In genomic region chr6:137107767-137108105, GRCh38 we compare ENCODE assay signal across 1 cellular context.
TF ChIP-seq lines count a peak whose summit lies in the region.

No MANE protein-coding gene starts in this region.

TF ChIP-seq in GM12878, 131 proteins besides CTCF, POLR2A, EP300 and RAD21 (continued from another document):
- TF ChIP-seq, protein P1, sequence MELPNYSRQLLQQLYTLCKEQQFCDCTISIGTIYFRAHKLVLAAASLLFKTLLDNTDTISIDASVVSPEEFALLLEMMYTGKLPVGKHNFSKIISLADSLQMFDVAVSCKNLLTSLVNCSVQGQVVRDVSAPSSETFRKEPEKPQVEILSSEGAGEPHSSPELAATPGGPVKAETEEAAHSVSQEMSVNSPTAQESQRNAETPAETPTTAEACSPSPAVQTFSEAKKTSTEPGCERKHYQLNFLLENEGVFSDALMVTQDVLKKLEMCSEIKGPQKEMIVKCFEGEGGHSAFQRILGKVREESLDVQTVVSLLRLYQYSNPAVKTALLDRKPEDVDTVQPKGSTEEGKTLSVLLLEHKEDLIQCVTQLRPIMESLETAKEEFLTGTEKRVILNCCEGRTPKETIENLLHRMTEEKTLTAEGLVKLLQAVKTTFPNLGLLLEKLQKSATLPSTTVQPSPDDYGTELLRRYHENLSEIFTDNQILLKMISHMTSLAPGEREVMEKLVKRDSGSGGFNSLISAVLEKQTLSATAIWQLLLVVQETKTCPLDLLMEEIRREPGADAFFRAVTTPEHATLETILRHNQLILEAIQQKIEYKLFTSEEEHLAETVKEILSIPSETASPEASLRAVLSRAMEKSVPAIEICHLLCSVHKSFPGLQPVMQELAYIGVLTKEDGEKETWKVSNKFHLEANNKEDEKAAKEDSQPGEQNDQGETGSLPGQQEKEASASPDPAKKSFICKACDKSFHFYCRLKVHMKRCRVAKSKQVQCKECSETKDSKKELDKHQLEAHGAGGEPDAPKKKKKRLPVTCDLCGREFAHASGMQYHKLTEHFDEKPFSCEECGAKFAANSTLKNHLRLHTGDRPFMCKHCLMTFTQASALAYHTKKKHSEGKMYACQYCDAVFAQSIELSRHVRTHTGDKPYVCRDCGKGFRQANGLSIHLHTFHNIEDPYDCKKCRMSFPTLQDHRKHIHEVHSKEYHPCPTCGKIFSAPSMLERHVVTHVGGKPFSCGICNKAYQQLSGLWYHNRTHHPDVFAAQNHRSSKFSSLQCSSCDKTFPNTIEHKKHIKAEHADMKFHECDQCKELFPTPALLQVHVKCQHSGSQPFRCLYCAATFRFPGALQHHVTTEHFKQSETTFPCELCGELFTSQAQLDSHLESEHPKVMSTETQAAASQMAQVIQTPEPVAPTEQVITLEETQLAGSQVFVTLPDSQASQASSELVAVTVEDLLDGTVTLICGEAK (IDR thresholded peaks at IDR 0.05; ENCODE audit: borderline replicate concordance), result peak; percentile 81
- TF ChIP-seq HCFC1 (IDR thresholded peaks at IDR 0.05; ENCODE audit: low read length) (no peak), RELB (IDR thresholded peaks at IDR 0.05; ENCODE audit: low read depth) (peak; percentile 75), BHLHE40 (IDR thresholded peaks at IDR 0.05; ENCODE audit: borderline replicate concordance in 1 of 2, low read depth in 2 of 2, low read length in 1 of 2) (no peak), LARP7 (IDR thresholded peaks at IDR 0.05) (no peak), KAT2A (conservative IDR thresholded peaks at IDR 0.05; ENCODE audit: control insufficient read depth, low read depth, low read length) (no peak), CBFB (IDR thresholded peaks at IDR 0.05; ENCODE audit: low read depth) (no peak), CREB1 (IDR thresholded peaks at IDR 0.05; ENCODE audit: low read depth) (0 out of 2 replicates have a peak, but pooled peaks have one; percentile 13), PKNOX1 (IDR thresholded peaks at IDR 0.05) (no peak), NRF1 (conservative IDR thresholded peaks at IDR 0.05; ENCODE audit: low read depth, low read length) (no peak), NR2F1 (conservative IDR thresholded peaks at IDR 0.05) (no peak), KDM1A (IDR thresholded peaks at IDR 0.05; ENCODE audit: borderline replicate concordance) (no peak), JUNB (IDR thresholded peaks at IDR 0.05) (peak; percentile 38), FOXK2 (IDR thresholded peaks at IDR 0.05) (no peak), ZNF687 (IDR thresholded peaks at IDR 0.05) (no peak)
- TF ChIP-seq, protein P2, sequence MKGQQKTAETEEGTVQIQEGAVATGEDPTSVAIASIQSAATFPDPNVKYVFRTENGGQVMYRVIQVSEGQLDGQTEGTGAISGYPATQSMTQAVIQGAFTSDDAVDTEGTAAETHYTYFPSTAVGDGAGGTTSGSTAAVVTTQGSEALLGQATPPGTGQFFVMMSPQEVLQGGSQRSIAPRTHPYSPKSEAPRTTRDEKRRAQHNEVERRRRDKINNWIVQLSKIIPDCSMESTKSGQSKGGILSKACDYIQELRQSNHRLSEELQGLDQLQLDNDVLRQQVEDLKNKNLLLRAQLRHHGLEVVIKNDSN (IDR thresholded peaks at IDR 0.05; ENCODE audit: borderline replicate concordance, extremely low read length, insufficient read depth, low read depth, low read length), result no peak
TF ChIP-seq in GM12878: peak in this region for 17.
